Comparison of ENCODE assay signal across 31 cellular contexts in genomic region chr2:133717497-133717896, GRCh38.
DNase-seq lines count a peak whose midpoint lies in the region; ATAC-seq, FAIRE-seq and TF ChIP-seq lines count a peak whose summit lies in the region.
"Had no signal": no experiment of that assay in that cellular context is flagged by ENCODE, and none has a peak within 500 bp of the region (broad histone marks: within the 10 kb centered on the region; RNA-seq: fewer than 3 reads in every experiment).

No MANE protein-coding gene starts in this region.

- no peaks in the 10 kb centered on the region for H3F3A ChIP-seq in PC-3 (ENCODE audit: low read length, unreplicated experiment)

- H3K4me3 ChIP-seq in PC-3 (ENCODE audit: low read length) = no peak overlapping the region
- no peak overlapping the region for H3K4me3 ChIP-seq in endothelial cell of umbilical vein (replicated peaks in 1 of 3; ENCODE audit: insufficient read depth in 1 of 3, low read depth in 1 of 3, low read length in 3 of 3)
- H3K4me3 ChIP-seq: A549, ascending aorta, dorsolateral prefrontal cortex, SK-N-MC, skin epidermis had no signal

- ATAC-seq in PC-3 (peak; percentile 41), HG02885 (IDR thresholded peaks at IDR 0.05; ENCODE audit: poor library complexity, unreplicated experiment) (no peak)
- ATAC-seq: A549, HepG2, natural killer cell had no signal

- POLR2A ChIA-PET in PC-3 (lab: Charles Lee; ENCODE audit: unreplicated experiment) = no interaction called here
- POLR2A ChIA-PET in endothelial cell of umbilical vein (lab: Charles Lee) = no interaction called here

- dilution Hi-C loops in endothelial cell of umbilical vein (cut with MboI; ENCODE audit: extremely low pct_ligation_motif_present, low sequenced_read_pairs) = no loop called here

- BruUV-seq in PC-3 (replicated peaks; lab: Mats Ljungman, UMichigan) (no TSS peak), endothelial cell of umbilical vein (replicated peaks; lab: Mats Ljungman, UMichigan) (no TSS peak)

- H3K36me3 ChIP-seq in PC-3 (ENCODE audit: low read depth, low read length) = no peaks in the 10 kb centered on the region
- H3K36me3 ChIP-seq in endothelial cell of umbilical vein (ENCODE audit: control insufficient read depth in 2 of 2, extremely low read depth in 1 of 2, insufficient read depth in 2 of 2, low read length in 2 of 2) = no peaks in the 10 kb centered on the region
- H3K36me3 ChIP-seq: ascending aorta, BE2C had no signal

- H3K4me1 ChIP-seq in PC-3 (ENCODE audit: insufficient read depth, low read length) = peaks cover 46% of the 10 kb centered on the region
- no peaks in the 10 kb centered on the region for H3K4me1 ChIP-seq in endothelial cell of umbilical vein (ENCODE audit: control insufficient read depth, extremely low read depth, insufficient read depth, low read length)
- H3K4me1 ChIP-seq: A549, ascending aorta had no signal

- CTCF ChIA-PET in PC-3 (lab: Charles Lee) (no interaction called here), endothelial cell of umbilical vein (lab: Charles Lee) (no interaction called here)

- H3K9ac ChIP-seq in PC-3 (ENCODE audit: low read length) = no peak overlapping the region
- H3K9ac ChIP-seq in endothelial cell of umbilical vein (replicated peaks; ENCODE audit: extremely low read depth, insufficient read depth, low read length) = no peak overlapping the region

- TF ChIP-seq POLR2A in endothelial cell of umbilical vein (IDR thresholded peaks at IDR 0.05; ENCODE audit: low read depth, low read length) = no peak

- TF ChIP-seq CTCF in PC-3 (conservative IDR thresholded peaks at IDR 0.05; ENCODE audit: low read depth, low read length) (no peak), endothelial cell of umbilical vein (IDR thresholded peaks at IDR 0.05; ENCODE audit: extremely low read depth in 1 of 2, insufficient read depth in 1 of 2, low read depth in 1 of 2, low read length in 2 of 2) (no peak)

- H3K27ac ChIP-seq in PC-3 (ENCODE audit: low read length) (peak overlapping the region; percentile 30; the same call in 1 of the 2 replicates), endothelial cell of umbilical vein (ENCODE audit: insufficient read depth, low read depth, low read length) (no peak overlapping the region)
- H3K27ac ChIP-seq: A549, ascending aorta, SK-N-MC, skin epidermis had no signal

- H3K9me3 ChIP-seq in PC-3 (ENCODE audit: low read length) (no peaks in the 10 kb centered on the region), endothelial cell of umbilical vein (replicated peaks; ENCODE audit: control insufficient read depth, insufficient read depth, low read length) (no peaks in the 10 kb centered on the region)
- H3K9me3 ChIP-seq: A549, ascending aorta, BE2C had no signal

- H3K4me2 ChIP-seq in PC-3 (ENCODE audit: low read length) (peak overlapping the region; percentile 30), endothelial cell of umbilical vein (ENCODE audit: insufficient read depth, low read length) (no peak overlapping the region)
- H3K4me2 ChIP-seq: A549 had no signal

- intact Hi-C loops in PC-3 (cut with micrococcal nuclease) (no loop called here), endothelial cell of umbilical vein (cut with micrococcal nuclease) (no loop called here)

- no peaks in the 10 kb centered on the region for H3K27me3 ChIP-seq in PC-3 (ENCODE audit: low read length)
- no peaks in the 10 kb centered on the region for H3K27me3 ChIP-seq in endothelial cell of umbilical vein (ENCODE audit: control insufficient read depth in 2 of 2, insufficient read depth in 2 of 2, low read length in 2 of 2)
- H3K27me3 ChIP-seq: ascending aorta, BE2C, dorsolateral prefrontal cortex had no signal

- no peaks in the 10 kb centered on the region for H3K9me1 ChIP-seq in endothelial cell of umbilical vein (replicated peaks; ENCODE audit: control insufficient read depth, extremely low read depth, insufficient read depth, low read length)

- H2AFZ ChIP-seq in PC-3 (ENCODE audit: low read length) = 0 out of 2 replicates have a peak overlapping the region, but pooled peaks have one; percentile 3
- peak overlapping the region; percentile 56 for H2AFZ ChIP-seq in endothelial cell of umbilical vein (ENCODE audit: low read depth, low read length)

- DNase-seq in A172 (ENCODE audit: low spot score) (peak; percentile 16), EL (peak; percentile 74), PC-3 (peak; percentile 69), endothelial cell of umbilical vein (ENCODE audit: low read depth, low spot score) (no peak), ecto neural progenitor cell (ENCODE audit: low spot score) (no peak), OCI-M1 (lab: John Stamatoyannopoulos, UW) (no peak), SK-N-DZ (ENCODE audit: low spot score) (no peak)
- DNase-seq: activated CD4-positive, alpha-beta T cell treated with anti-CD3 and anti-CD28 coated beads for 1 hour; activated effector memory CD4-positive, alpha-beta T cell treated with anti-CD3 and anti-CD28 coated beads, Interleukin-2, amount 50 U/mL, for 16 hours; activated naive CD8-positive, alpha-beta T cell treated with anti-CD3 and anti-CD28 coated beads for 36 hours; BE2C; COR-L47; DND-41; dorsolateral prefrontal cortex; Kasumi-1; kidney; natural killer cell; NCI-H1048; NCI-H1694 treated with DMSO at 0.1 percent for 48 hours; NCI-H526 treated with DMSO at 0.1 percent for 48 hours; occipital lobe; stimulated activated CD4-positive, alpha-beta T cell treated with anti-CD3 and anti-CD28 coated beads, Interleukin-1b, Interleukin-23, amount 100 ng/mL, for 48 hours; T-helper 2 cell; trophoblast cell had no signal

- no peaks in the 10 kb centered on the region for H3K9me2 ChIP-seq in PC-3 (replicated peaks; ENCODE audit: low read length)

- H3K79me2 ChIP-seq in PC-3 (ENCODE audit: low read length) (no peaks in the 10 kb centered on the region), endothelial cell of umbilical vein (ENCODE audit: control insufficient read depth, insufficient read depth, low read length) (no peaks in the 10 kb centered on the region)

- peak; percentile 66 for FAIRE-seq in endothelial cell of umbilical vein (lab: Jason Lieb, UNC)
- FAIRE-seq: A549, GM12891, HepG2, kidney had no signal

- no peaks in the 10 kb centered on the region for H4K20me1 ChIP-seq in PC-3 (ENCODE audit: low read length)
- H4K20me1 ChIP-seq in endothelial cell of umbilical vein (replicated peaks; ENCODE audit: control insufficient read depth, extremely low read depth, insufficient read depth, low read length) = no peaks in the 10 kb centered on the region

TF ChIP-seq in endothelial cell of umbilical vein, 7 proteins besides CTCF, POLR2A, EP300 and RAD21:
- TF ChIP-seq EZH2 (IDR thresholded peaks at IDR 0.05; ENCODE audit: borderline replicate concordance, low read depth, low read length, severe bottlenecking) (no peak), GATA2 (IDR thresholded peaks at IDR 0.05; ENCODE audit: insufficient read depth, insufficient read length, low read depth, low read length) (peak; percentile 43)

Comparison
In these comparisons a context has a peak if more than half of its experiments do, and no peak if none do; other contexts are left out.
1. DNase-seq: peak in A172 (single experiment), EL (single experiment) and PC-3 (single experiment); none in endothelial cell of umbilical vein (single experiment), ecto neural progenitor cell (single experiment), OCI-M1 (single experiment) and SK-N-DZ (single experiment).